Comparison of ENCODE assay signal across 25 cellular contexts in the genomic region with DNA sequence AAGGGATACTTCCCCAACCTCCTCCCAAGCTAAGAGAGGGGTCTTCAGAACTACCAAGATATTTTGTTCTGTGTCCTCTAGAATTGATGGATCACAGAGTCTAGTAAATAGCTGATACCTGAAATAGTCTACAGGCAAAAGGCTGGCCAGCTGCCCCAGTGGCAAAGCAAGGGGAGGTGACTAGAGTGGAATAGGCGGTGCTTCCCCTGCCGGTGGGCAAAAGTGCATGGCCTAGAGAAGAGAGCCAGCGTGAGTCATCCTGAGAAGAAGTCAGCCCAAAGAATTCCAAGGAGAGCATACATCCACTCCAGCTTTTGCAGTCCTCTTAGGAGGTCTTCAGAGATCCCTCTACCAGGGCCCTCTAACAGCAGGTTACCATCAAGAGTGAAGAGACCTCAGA. TPM values are rescaled to one million over a fixed set of nuclear protein-coding genes. Genes with fewer than 3 reads are reported as not detected.
A peak's percentile ranks its signal among the peaks of the same experiment; 100 is the strongest.
DNase-seq lines count a peak whose midpoint lies in the region; ATAC-seq, FAIRE-seq and TF ChIP-seq lines count a peak whose summit lies in the region.
"Had no signal": no experiment of that assay in that cellular context is flagged by ENCODE, and none has a peak within 500 bp of the region (broad histone marks: within the 10 kb centered on the region; RNA-seq: fewer than 3 reads in every experiment).

No MANE protein-coding gene starts in this region.

- TF ChIP-seq POLR2A in K562 (conservative IDR thresholded peaks at IDR 0.05) (no peak), prostate gland (IDR thresholded peaks at IDR 0.05) (no peak), tibial nerve (IDR thresholded peaks at IDR 0.05) (no peak)

- H3K27ac ChIP-seq in K562 (ENCODE audit: extremely low read depth, low read depth, low read length) = no peak overlapping the region
- no peak overlapping the region for H3K27ac ChIP-seq in prostate gland
- no peak overlapping the region for H3K27ac ChIP-seq in tibial nerve
- H3K27ac ChIP-seq: 22Rv1, BLaER1, epithelial cell of prostate, psoas muscle, WERI-Rb-1 had no signal

- H3K36me3 ChIP-seq in K562 (ENCODE audit: control insufficient read depth, insufficient read depth, low read length) (no peaks in the 10 kb centered on the region), prostate gland (no peaks in the 10 kb centered on the region), tibial nerve (no peaks in the 10 kb centered on the region)
- H3K36me3 ChIP-seq: BLaER1, WERI-Rb-1 had no signal

- H3K9me3 ChIP-seq in K562 (replicated peaks; ENCODE audit: control insufficient read depth, insufficient read depth, low read depth, low read length) = no peaks in the 10 kb centered on the region
- H3K9me3 ChIP-seq in prostate gland = no peaks in the 10 kb centered on the region
- H3K9me3 ChIP-seq in tibial nerve = no peaks in the 10 kb centered on the region
- H3K9me3 ChIP-seq: BLaER1, psoas muscle had no signal

- H3K79me2 ChIP-seq in K562 (ENCODE audit: control insufficient read depth, insufficient read depth, low read length) = no peaks in the 10 kb centered on the region

- H3K4me1 ChIP-seq in K562 (replicated peaks in 1 of 2; ENCODE audit: control insufficient read depth in 2 of 2, insufficient read depth in 2 of 2, low read length in 2 of 2) (no peaks in the 10 kb centered on the region), prostate gland (replicated peaks) (no peaks in the 10 kb centered on the region), tibial nerve (no peaks in the 10 kb centered on the region)
- H3K4me1 ChIP-seq: BLaER1, psoas muscle had no signal

- peak; percentile 65 for ATAC-seq in K562
- ATAC-seq: psoas muscle had no signal

- WGBS in K562 (ENCODE audit: insufficient coverage, low coverage, missing lambda C conversion rate) = 5% methylated on average over 3 of the region's 3 CpGs
- WGBS in prostate gland = 77% methylated on average over 3 of the region's 3 CpGs
- 58 to 67% methylated on average over 3 of the region's 3 CpGs for WGBS in tibial nerve, 2 donors

- no TSS peak for BruUV-seq in K562 (replicated peaks; lab: Mats Ljungman, UMichigan)

- intact Hi-C loops in K562 (cut with micrococcal nuclease) = no loop called here
- intact Hi-C loops in prostate gland (cut with DNase I) = no loop called here

- TF ChIP-seq EP300 in K562 (IDR thresholded peaks at IDR 0.05; ENCODE audit: low read length) = no peak
- no peak for TF ChIP-seq EP300 in tibial nerve (IDR thresholded peaks at IDR 0.05)

- FAIRE-seq in K562 (lab: Jason Lieb, UNC) (no peak), urothelium cell line (lab: Jason Lieb, UNC) (no peak)
- FAIRE-seq: colon, RCC 7860 had no signal

- DNase-seq in DMS 273 (lab: John Stamatoyannopoulos, UW; ENCODE audit: unreplicated experiment) (peak; percentile 15), DMS 273 treated with DMSO at 0.1 percent for 48 hours (lab: John Stamatoyannopoulos, UW) (no peak), M059J (ENCODE audit: low read depth) (peak; percentile 59), K562 (ENCODE audit: extremely low read depth in 1 of 4, low spot score in 3 of 4) (no peak), urothelium cell line (ENCODE audit: low spot score) (peak; percentile 25), prostate gland (ENCODE audit: low spot score) (no peak), ecto neural progenitor cell (ENCODE audit: low spot score) (no peak), tibial nerve (ENCODE audit: low spot score in 2 of 2) (no peak)
- DNase-seq: activated CD4-positive, alpha-beta memory T cell treated with anti-CD3 and anti-CD28 coated beads for 36 hours; activated naive CD4-positive, alpha-beta T cell treated with anti-CD3 and anti-CD28 coated beads, Interleukin-2, amount 10 ng/mL, durations not matched to agents 7 days and 5 days; activated T-cell treated with anti-CD3 and anti-CD28 coated beads, Interleukin-2, amount 50 U/mL, for 1 hour; DMS153; foreskin melanocyte; GOT3; NCI-H1436 treated with DMSO at 0.1 percent for 48 hours; nephron progenitor cell; psoas muscle; WERI-Rb-1 had no signal

- H3K4me3 ChIP-seq in K562 (no peak overlapping the region), prostate gland (no peak overlapping the region), tibial nerve (no peak overlapping the region)
- H3K4me3 ChIP-seq: BLaER1, psoas muscle, smooth muscle cell had no signal

- no peaks in the 10 kb centered on the region for H4K20me1 ChIP-seq in K562 (replicated peaks; ENCODE audit: control insufficient read depth, insufficient read depth, low read length)
- H4K20me1 ChIP-seq: BLaER1 had no signal

- in situ Hi-C loops in K562 (cut with MboI) = loop anchor here (25.0 kb wide), 1 partner anchor 927 kb away; no protein-coding TSS in a partner anchor

- H3K4me2 ChIP-seq in K562 (ENCODE audit: insufficient read depth, low read length) = no peak overlapping the region
- H3K4me2 ChIP-seq: BLaER1, smooth muscle cell had no signal

- no peak for TF ChIP-seq CTCF in K562 (IDR thresholded peaks at IDR 0.05 in 2 of 3, conservative IDR thresholded peaks at IDR 0.05 in 1 of 3; ENCODE audit: insufficient read depth in 2 of 3, low read depth in 1 of 3, low read length in 3 of 3)
- no peak for TF ChIP-seq CTCF in prostate gland (IDR thresholded peaks at IDR 0.05)
- no peak for TF ChIP-seq CTCF in tibial nerve (IDR thresholded peaks at IDR 0.05)

- CTCF ChIA-PET in K562 (lab: Yijun Ruan, JAX; ENCODE audit: low intra/inter-chr PET ratio) = no interaction called here

- H3K27me3 ChIP-seq in K562 (ENCODE audit: control insufficient read depth in 2 of 2, insufficient read depth in 2 of 2, low read length in 2 of 2) = peaks cover 4 to 19% of the 10 kb centered on the region in 2 experiments
- no peaks in the 10 kb centered on the region for H3K27me3 ChIP-seq in prostate gland (replicated peaks; ENCODE audit: insufficient read depth)
- H3K27me3 ChIP-seq in tibial nerve = no peaks in the 10 kb centered on the region
- H3K27me3 ChIP-seq: BLaER1 had no signal

- H3K9me1 ChIP-seq in K562 (ENCODE audit: control insufficient read depth, insufficient read depth, low read length) = no peaks in the 10 kb centered on the region

- POLR2A ChIA-PET in K562 (lab: Yijun Ruan, JAX) = interaction anchor here (0.9 kb wide), 1 partner anchor 11 kb away, joined by 3 read pairs; no protein-coding TSS in a partner anchor

- TF ChIP-seq RAD21 in K562 (CRISPR knock-in tag; conservative IDR thresholded peaks at IDR 0.05 in 1 of 2, IDR thresholded peaks at IDR 0.05 in 1 of 2) = no peak

- no peak overlapping the region for H3K9ac ChIP-seq in K562 (ENCODE audit: insufficient read depth in 1 of 2, low read depth in 2 of 2, low read length in 2 of 2)
- H3K9ac ChIP-seq: BLaER1 had no signal

- no peak overlapping the region for H2AFZ ChIP-seq in K562 (ENCODE audit: low read depth, low read length)

RNA-seq across cellular contexts. Expression of gene DPPA5, which starts 14.7 kb away (rescaled TPM):
- not detected in 2 replicates for total RNA-seq in M059J (2014; rRNA removed; shearing (Covaris generic))
- total RNA-seq in K562 (2011; cell fraction: chromatin; rRNA removed; ENCODE audit: low replicate concordance) = not detected in 2 replicates
- total RNA-seq in K562 (2011; cell fraction: nucleolus; rRNA removed) = not detected in 2 replicates
- not detected in 2 replicates for total RNA-seq in K562 (2011; cell fraction: nucleoplasm; rRNA removed)
- total RNA-seq in K562 (2014; rRNA removed) = not detected in 2 replicates
- total RNA-seq in K562 (2014; rRNA removed; fragmentation: Illumina TruSeq; extraction: Trizol) = not detected in 2 replicates
- not detected in 2 replicates for total RNA-seq in K562 (2015; rRNA removed; fragmentation: Illumina TruSeq; extraction: Trizol)
- total RNA-seq in K562 (2021) = not detected in 2 replicates
- polyA plus RNA-seq in K562 (2011; rRNA removed) = not detected in 2 replicates
- not detected in 2 replicates for polyA plus RNA-seq in K562 (2011; cell fraction: cytosol; rRNA removed)
- not detected in 2 replicates for polyA plus RNA-seq in K562 (2011; cell fraction: nucleus; rRNA removed)
- polyA plus RNA-seq in K562 (2012) = not detected in 2 replicates
- not detected in 2 replicates for polyA plus RNA-seq in K562 (2014; fragmentation: Illumina TruSeq; extraction: Trizol)
- not detected for polyA plus RNA-seq in K562 (2014; fragmentation: Nextera tagmentation; extraction: Ambion mirVana)
- polyA plus RNA-seq in K562 (2014; rRNA removed) = not detected in 2 replicates
- polyA minus RNA-seq in K562 (2011; rRNA and poly(A)+ RNA removed) = not detected in 2 replicates
- not detected in 2 replicates for polyA minus RNA-seq in K562 (2011; cell fraction: cytosol; rRNA and poly(A)+ RNA removed)
- not detected in 2 replicates for polyA minus RNA-seq in K562 (2011; cell fraction: nucleus; rRNA and poly(A)+ RNA removed)
- total RNA-seq in prostate gland = 1 to 10 TPM in 1 of 2 donors, not detected in 1; 4.1 TPM
- total RNA-seq in tibial nerve = not detected
- total RNA-seq: activated CD4-positive, alpha-beta memory T cell treated with anti-CD3 and anti-CD28 coated beads for 36 hours; mesothelial cell of epicardium; psoas muscle; smooth muscle cell had no signal
- polyA plus RNA-seq: psoas muscle, smooth muscle cell had no signal

RNA-seq across cellular contexts. Expression of gene KHDC3L, which starts 23.1 kb away (rescaled TPM):
- total RNA-seq in M059J (2014; rRNA removed; shearing (Covaris generic)) = 0.22 TPM in 1 of 2 replicates, not detected in the other
- total RNA-seq in K562 (2011; cell fraction: chromatin; rRNA removed; ENCODE audit: low replicate concordance) = not detected in 2 replicates
- total RNA-seq in K562 (2011; cell fraction: nucleolus; rRNA removed) = not detected in 2 replicates
- total RNA-seq in K562 (2011; cell fraction: nucleoplasm; rRNA removed) = not detected in 2 replicates
- total RNA-seq in K562 (2014; rRNA removed) (not detected in 2 replicates), K562 (2014; rRNA removed; fragmentation: Illumina TruSeq; extraction: Trizol) (not detected in 2 replicates), K562 (2015; rRNA removed; fragmentation: Illumina TruSeq; extraction: Trizol) (not detected in 2 replicates), K562 (2021) (not detected in 2 replicates), prostate gland (not detected), tibial nerve (not detected)
- polyA plus RNA-seq in K562 (2011; rRNA removed) (not detected in 2 replicates), K562 (2014; fragmentation: Illumina TruSeq; extraction: Trizol) (not detected in 2 replicates), K562 (2014; fragmentation: Nextera tagmentation; extraction: Ambion mirVana) (not detected), K562 (2014; rRNA removed) (not detected in 2 replicates)
- not detected in 2 replicates for polyA plus RNA-seq in K562 (2011; cell fraction: cytosol; rRNA removed)
- polyA plus RNA-seq in K562 (2011; cell fraction: nucleus; rRNA removed) = not detected in 2 replicates
- polyA plus RNA-seq in K562 (2012) = not detected in 2 replicates
- not detected in 2 replicates for polyA minus RNA-seq in K562 (2011; rRNA and poly(A)+ RNA removed)
- polyA minus RNA-seq in K562 (2011; cell fraction: cytosol; rRNA and poly(A)+ RNA removed) = not detected in 2 replicates
- not detected in 2 replicates for polyA minus RNA-seq in K562 (2011; cell fraction: nucleus; rRNA and poly(A)+ RNA removed)
- total RNA-seq: activated CD4-positive, alpha-beta memory T cell treated with anti-CD3 and anti-CD28 coated beads for 36 hours; mesothelial cell of epicardium; psoas muscle; smooth muscle cell had no signal
- polyA plus RNA-seq: psoas muscle, smooth muscle cell had no signal

RNA-seq across cellular contexts. Expression of gene OOEP, which starts 30.4 kb away (rescaled TPM):
- total RNA-seq in M059J (2014; rRNA removed; shearing (Covaris generic)) = not detected in 2 replicates
- total RNA-seq in K562 (2011; cell fraction: chromatin; rRNA removed; ENCODE audit: low replicate concordance) = not detected in 2 replicates
- not detected in 2 replicates for total RNA-seq in K562 (2011; cell fraction: nucleolus; rRNA removed)
- not detected in 2 replicates for total RNA-seq in K562 (2011; cell fraction: nucleoplasm; rRNA removed)
- total RNA-seq in K562 (2014; rRNA removed) (not detected in 2 replicates), K562 (2014; rRNA removed; fragmentation: Illumina TruSeq; extraction: Trizol) (not detected in 2 replicates), K562 (2015; rRNA removed; fragmentation: Illumina TruSeq; extraction: Trizol) (not detected in 2 replicates), K562 (2021) (not detected in 2 replicates), prostate gland (1 to 10 TPM in 1 of 2 donors, not detected in 1; 5.8 TPM), tibial nerve (not detected)
- polyA plus RNA-seq in K562 (2011; rRNA removed) (not detected in 2 replicates), K562 (2014; fragmentation: Illumina TruSeq; extraction: Trizol) (not detected in 2 replicates), K562 (2014; fragmentation: Nextera tagmentation; extraction: Ambion mirVana) (not detected), K562 (2014; rRNA removed) (not detected in 2 replicates)
- not detected in 2 replicates for polyA plus RNA-seq in K562 (2011; cell fraction: cytosol; rRNA removed)
- polyA plus RNA-seq in K562 (2011; cell fraction: nucleus; rRNA removed) = not detected in 2 replicates
- not detected in 2 replicates for polyA plus RNA-seq in K562 (2012)
- not detected in 2 replicates for polyA minus RNA-seq in K562 (2011; rRNA and poly(A)+ RNA removed)
- not detected in 2 replicates for polyA minus RNA-seq in K562 (2011; cell fraction: cytosol; rRNA and poly(A)+ RNA removed)
- polyA minus RNA-seq in K562 (2011; cell fraction: nucleus; rRNA and poly(A)+ RNA removed) = not detected in 2 replicates
- total RNA-seq: mesothelial cell of epicardium, psoas muscle, smooth muscle cell had no signal
- polyA plus RNA-seq: smooth muscle cell had no signal

RNA-seq across cellular contexts. Expression of gene DDX43, which starts 55.3 kb away (rescaled TPM):
- total RNA-seq in M059J (2014; rRNA removed; shearing (Covaris generic)) = not detected in 2 replicates
- total RNA-seq in K562 (2011; cell fraction: chromatin; rRNA removed; ENCODE audit: low replicate concordance) = 0.23 TPM in 1 of 2 replicates, not detected in the other
- not detected in 2 replicates for total RNA-seq in K562 (2011; cell fraction: nucleolus; rRNA removed)
- total RNA-seq in K562 (2011; cell fraction: nucleoplasm; rRNA removed) = not detected in 2 replicates
- 0.32 TPM in 1 of 2 replicates, not detected in the other for total RNA-seq in K562 (2014; rRNA removed)
- 0.19 and 0.40 TPM in 2 replicates for total RNA-seq in K562 (2014; rRNA removed; fragmentation: Illumina TruSeq; extraction: Trizol)
- 0.19 and 0.25 TPM in 2 replicates for total RNA-seq in K562 (2015; rRNA removed; fragmentation: Illumina TruSeq; extraction: Trizol)
- 0.18 and 0.20 TPM in 2 replicates for total RNA-seq in K562 (2021)
- 0.07 TPM in 1 of 2 replicates, not detected in the other for polyA plus RNA-seq in K562 (2011; rRNA removed)
- polyA plus RNA-seq in K562 (2011; cell fraction: cytosol; rRNA removed) = not detected in 2 replicates
- not detected in 2 replicates for polyA plus RNA-seq in K562 (2011; cell fraction: nucleus; rRNA removed)
- polyA plus RNA-seq in K562 (2012) = 0.23 and 0.37 TPM in 2 replicates
- 0.12 and 0.42 TPM in 2 replicates for polyA plus RNA-seq in K562 (2014; fragmentation: Illumina TruSeq; extraction: Trizol)
- polyA plus RNA-seq in K562 (2014; fragmentation: Nextera tagmentation; extraction: Ambion mirVana) = under 1 TPM; 0.10 to 0.27 TPM
- polyA plus RNA-seq in K562 (2014; rRNA removed) = 0.57 and 0.88 TPM in 2 replicates
- not detected in 2 replicates for polyA minus RNA-seq in K562 (2011; rRNA and poly(A)+ RNA removed)
- not detected in 2 replicates for polyA minus RNA-seq in K562 (2011; cell fraction: cytosol; rRNA and poly(A)+ RNA removed)
- not detected in 2 replicates for polyA minus RNA-seq in K562 (2011; cell fraction: nucleus; rRNA and poly(A)+ RNA removed)
- total RNA-seq in prostate gland = 10 to 100 TPM in 1 of 2 donors, under 1 TPM in 1; 0.18 to 11.0 TPM
- 10 to 100 TPM in 1 of 4 donors, 1 to 10 TPM in 3; 1.3 to 12.0 (median 2.5) TPM for total RNA-seq in tibial nerve
- total RNA-seq: mesothelial cell of epicardium, smooth muscle cell had no signal
- polyA plus RNA-seq: smooth muscle cell had no signal

Comparison
In these comparisons a context has a peak if more than half of its experiments do, and no peak if none do; other contexts are left out.
1. DNase-seq: peak in DMS 273 (single experiment), M059J (single experiment) and urothelium cell line (single experiment); none in DMS 273 treated with DMSO at 0.1 percent for 48 hours (single experiment), K562 (0 of 4), prostate gland (single experiment), ecto neural progenitor cell (single experiment) and tibial nerve (0 of 2).